ENCODE assay signal across 6 cellular contexts in the genomic region with DNA sequence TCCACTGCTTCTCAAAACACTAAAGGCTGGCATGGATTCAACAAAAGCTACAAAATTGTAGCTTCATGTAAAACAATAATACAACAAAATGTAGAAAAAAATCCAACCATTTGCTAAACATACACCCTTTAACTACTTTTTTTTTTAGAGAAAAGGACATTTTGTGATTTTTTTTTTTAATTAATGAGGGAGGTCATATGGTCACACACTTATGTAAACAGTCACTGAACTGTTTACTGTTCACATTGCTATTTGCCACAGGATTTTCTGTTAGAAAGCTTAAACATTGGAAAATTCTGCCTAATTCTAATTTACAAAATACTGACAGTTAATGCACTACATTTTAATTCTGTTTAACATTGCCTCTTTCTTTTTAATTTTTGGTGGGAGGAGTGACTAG.
"Had no signal": no experiment of that assay in that cellular context is flagged by ENCODE, and none has a peak within 500 bp of the region (broad histone marks: within the 10 kb centered on the region; RNA-seq: fewer than 3 reads in every experiment).

No MANE protein-coding gene starts in this region.

- H3K4me3 Mint-ChIP-seq: IgD-negative memory B cell had no signal

- ATAC-seq: K562 had no signal

- H3K4me1 Mint-ChIP-seq: IgD-negative memory B cell had no signal

- H3K27ac ChIP-seq: HL-60 had no signal

- DNase-seq: IMR-90, KBM-7 had no signal

- FAIRE-seq: HTR-8/SVneo, K562 had no signal

- H3K27ac Mint-ChIP-seq: IgD-negative memory B cell had no signal

- H3K27me3 Mint-ChIP-seq: IgD-negative memory B cell had no signal

- H3K4me3 ChIP-seq: K562 had no signal
